In the genomic region with DNA sequence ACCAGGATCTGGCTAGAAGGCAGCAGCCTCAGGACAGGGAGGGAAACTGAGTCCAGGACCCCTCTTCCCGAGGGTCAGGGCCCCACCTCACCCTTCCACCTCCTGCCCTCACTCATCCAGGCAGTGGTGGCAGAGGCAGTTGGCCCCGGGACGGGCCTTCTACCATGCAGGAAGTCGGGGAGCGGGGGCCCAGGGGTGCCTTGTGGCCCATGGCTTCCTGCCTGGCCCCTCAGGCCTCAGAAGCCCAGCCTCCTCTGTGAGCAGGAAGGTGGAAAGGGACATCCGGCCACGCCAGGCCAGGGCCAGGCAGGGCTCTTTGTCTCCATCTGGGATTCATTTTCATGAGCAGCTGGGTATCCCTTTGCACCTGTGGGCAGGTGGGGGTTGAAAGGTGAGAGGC, we compare ENCODE assay signal across 15 cellular contexts. TPM values are rescaled to one million over a fixed set of nuclear protein-coding genes. Genes with fewer than 3 reads are reported as not detected.
DNase-seq lines count a peak whose midpoint lies in the region; ATAC-seq and TF ChIP-seq lines count a peak whose summit lies in the region.
"Had no signal": no experiment of that assay in that cellular context is flagged by ENCODE, and none has a peak within 500 bp of the region (broad histone marks: within the 10 kb centered on the region; RNA-seq: fewer than 3 reads in every experiment).

No MANE protein-coding gene starts in this region.

- H3K27ac Mint-ChIP-seq in activated naive CD4-positive, alpha-beta T cell treated with anti-CD3 and anti-CD28 coated beads for 36 hours, result no peak overlapping the region
- H3K27ac Mint-ChIP-seq in activated T-helper 2 cell treated with anti-CD3 and anti-CD28 coated beads, Interferon-gamma antibody, Interleukin-2, Interleukin-4, amounts not matched to agents 10 μg/mL and 5 μg/mL and 100 μg/mL, durations not matched to agents 14 hours and 24 hours and 36 hours, result peak overlapping the region; percentile 69
- H3K27ac Mint-ChIP-seq: stimulated activated naive CD8-positive, alpha-beta T cell treated with anti-CD3 and anti-CD28 coated beads, Interleukin-15, Interleukin-2, amounts not matched to agents 100 ng/mL and 50 ng/mL, for 24 hours had no signal

- no peaks in the 10 kb centered on the region for H3K36me3 Mint-ChIP-seq in activated naive CD4-positive, alpha-beta T cell treated with anti-CD3 and anti-CD28 coated beads for 36 hours (ENCODE audit: low read depth)
- H3K36me3 Mint-ChIP-seq in activated T-helper 2 cell treated with anti-CD3 and anti-CD28 coated beads, Interferon-gamma antibody, Interleukin-2, Interleukin-4, amounts not matched to agents 10 μg/mL and 5 μg/mL and 100 μg/mL, durations not matched to agents 14 hours and 24 hours and 36 hours (ENCODE audit: low read depth), result no peaks in the 10 kb centered on the region

- peak; percentile 55 for DNase-seq in activated naive CD4-positive, alpha-beta T cell treated with anti-CD3 and anti-CD28 coated beads for 36 hours
- DNase-seq in activated naive CD4-positive, alpha-beta T cell treated with Interleukin-2 at 50 U/mL for 16 hours, result no peak
- DNase-seq in NB4 (ENCODE audit: low read depth) (peak; percentile 85), GM19240 (ENCODE audit: insufficient read length, low spot score) (no peak)
- peak; percentile 20 for DNase-seq in activated T-helper 2 cell treated with anti-CD3 and anti-CD28 coated beads, Interferon-gamma antibody, Interleukin-2, Interleukin-4, amounts not matched to agents 10 μg/mL and 5 μg/mL and 100 μg/mL, durations not matched to agents 14 hours and 24 hours and 36 hours (ENCODE audit: low spot score)
- peak; percentile 46 for DNase-seq in stimulated activated naive CD8-positive, alpha-beta T cell treated with anti-CD3 and anti-CD28 coated beads, Interleukin-15, Interleukin-2, amounts not matched to agents 100 U/mL and 50 U/mL, for 24 hours
- DNase-seq: activated T-cell treated with anti-CD3 and anti-CD28 coated beads, Interleukin-2, amount 50 U/mL, for 4 hours; islet precursor cell; retina; stimulated activated CD4-positive, alpha-beta T cell treated with anti-CD3 and anti-CD28 coated beads, Interleukin-4, amount 100 ng/mL, for 4 hours had no signal

- no peak for ATAC-seq in stimulated activated naive CD8-positive, alpha-beta T cell treated with anti-CD3 and anti-CD28 coated beads, Interleukin-15, Interleukin-2, amounts not matched to agents 100 U/mL and 50 U/mL, for 24 hours
- ATAC-seq in GM18909 (IDR thresholded peaks at IDR 0.05; ENCODE audit: poor library complexity, unreplicated experiment) (no peak), GM19463 (IDR thresholded peaks at IDR 0.05; ENCODE audit: unreplicated experiment) (no peak)
- ATAC-seq: gastroesophageal sphincter had no signal

- CTCF ChIA-PET in activated naive CD4-positive, alpha-beta T cell treated with anti-CD3 and anti-CD28 coated beads for 36 hours (lab: Charles Lee), result no interaction called here

- TF ChIP-seq POLR2A in NB4 (IDR thresholded peaks at IDR 0.05; ENCODE audit: extremely low read depth, insufficient read length), result peak; percentile 30

- H3K4me3 Mint-ChIP-seq in activated naive CD4-positive, alpha-beta T cell treated with anti-CD3 and anti-CD28 coated beads for 36 hours, result no peak overlapping the region
- H3K4me3 Mint-ChIP-seq in activated T-helper 2 cell treated with anti-CD3 and anti-CD28 coated beads, Interferon-gamma antibody, Interleukin-2, Interleukin-4, amounts not matched to agents 10 μg/mL and 5 μg/mL and 100 μg/mL, durations not matched to agents 14 hours and 24 hours and 36 hours (ENCODE audit: low read depth), result no peak overlapping the region
- H3K4me3 Mint-ChIP-seq: activated T-cell treated with anti-CD3 and anti-CD28 coated beads, Interleukin-2, amount 50 U/mL, for 4 hours; stimulated activated naive CD8-positive, alpha-beta T cell treated with anti-CD3 and anti-CD28 coated beads, Interleukin-15, Interleukin-2, amounts not matched to agents 100 ng/mL and 50 ng/mL, for 24 hours had no signal

- no peak for TF ChIP-seq CTCF in NB4 (IDR thresholded peaks at IDR 0.05; ENCODE audit: low read depth, low read length)

- peaks cover 8% of the 10 kb centered on the region for H3K4me1 Mint-ChIP-seq in activated naive CD4-positive, alpha-beta T cell treated with anti-CD3 and anti-CD28 coated beads for 36 hours (ENCODE audit: low read depth)
- H3K4me1 Mint-ChIP-seq in activated T-helper 2 cell treated with anti-CD3 and anti-CD28 coated beads, Interferon-gamma antibody, Interleukin-2, Interleukin-4, amounts not matched to agents 10 μg/mL and 5 μg/mL and 100 μg/mL, durations not matched to agents 14 hours and 24 hours and 36 hours (ENCODE audit: low read depth), result peaks cover 6% of the 10 kb centered on the region

- no peaks in the 10 kb centered on the region for H3K9me3 Mint-ChIP-seq in activated naive CD4-positive, alpha-beta T cell treated with anti-CD3 and anti-CD28 coated beads for 36 hours
- no peaks in the 10 kb centered on the region for H3K9me3 Mint-ChIP-seq in activated T-helper 2 cell treated with anti-CD3 and anti-CD28 coated beads, Interferon-gamma antibody, Interleukin-2, Interleukin-4, amounts not matched to agents 10 μg/mL and 5 μg/mL and 100 μg/mL, durations not matched to agents 14 hours and 24 hours and 36 hours
- H3K9me3 Mint-ChIP-seq: activated T-cell treated with anti-CD3 and anti-CD28 coated beads, Interleukin-2, amount 50 U/mL, for 4 hours; stimulated activated naive CD8-positive, alpha-beta T cell treated with anti-CD3 and anti-CD28 coated beads, Interleukin-15, Interleukin-2, amounts not matched to agents 100 ng/mL and 50 ng/mL, for 24 hours had no signal

- H3K27me3 Mint-ChIP-seq in activated naive CD4-positive, alpha-beta T cell treated with anti-CD3 and anti-CD28 coated beads for 36 hours (ENCODE audit: low read depth), result no peaks in the 10 kb centered on the region
- H3K27me3 Mint-ChIP-seq in activated T-helper 2 cell treated with anti-CD3 and anti-CD28 coated beads, Interferon-gamma antibody, Interleukin-2, Interleukin-4, amounts not matched to agents 10 μg/mL and 5 μg/mL and 100 μg/mL, durations not matched to agents 14 hours and 24 hours and 36 hours (ENCODE audit: low read depth), result no peaks in the 10 kb centered on the region
- H3K27me3 Mint-ChIP-seq: stimulated activated naive CD8-positive, alpha-beta T cell treated with anti-CD3 and anti-CD28 coated beads, Interleukin-15, Interleukin-2, amounts not matched to agents 100 ng/mL and 50 ng/mL, for 24 hours had no signal

- intact Hi-C loops in activated naive CD4-positive, alpha-beta T cell treated with anti-CD3 and anti-CD28 coated beads for 36 hours (cut with micrococcal nuclease), result no loop called here
- intact Hi-C loops in activated T-helper 2 cell treated with anti-CD3 and anti-CD28 coated beads, Interferon-gamma antibody, Interleukin-2, Interleukin-4, amounts not matched to agents 10 μg/mL and 5 μg/mL and 100 μg/mL, durations not matched to agents 14 hours and 24 hours and 36 hours (cut with micrococcal nuclease), result no loop called here

- H3K4me3 ChIP-seq in NB4 (ENCODE audit: low read depth, low read length), result no peak overlapping the region
- H3K4me3 ChIP-seq: breast epithelium, gastroesophageal sphincter had no signal

RNA-seq across cellular contexts. Expression of gene BAHCC1, which starts 58.5 kb away (rescaled TPM):
- under 1 TPM in 1 of 2 experiments, not detected in 1; 0.02 TPM for total RNA-seq in activated naive CD4-positive, alpha-beta T cell treated with anti-CD3 and anti-CD28 coated beads for 36 hours
- 0.90 and 0.91 TPM in 2 replicates for total RNA-seq in activated T-helper 2 cell treated with anti-CD3 and anti-CD28 coated beads, Interferon-gamma antibody, Interleukin-2, Interleukin-4, amounts not matched to agents 10 μg/mL and 5 μg/mL and 100 μg/mL, durations not matched to agents 14 hours and 24 hours and 36 hours

RNA-seq across cellular contexts. Expression of gene ACTG1, which starts 58.9 kb away (rescaled TPM):
- 1,000 to 10,000 TPM; 2,881 to 2,925 TPM for total RNA-seq in activated naive CD4-positive, alpha-beta T cell treated with anti-CD3 and anti-CD28 coated beads for 36 hours
- total RNA-seq in activated T-helper 2 cell treated with anti-CD3 and anti-CD28 coated beads, Interferon-gamma antibody, Interleukin-2, Interleukin-4, amounts not matched to agents 10 μg/mL and 5 μg/mL and 100 μg/mL, durations not matched to agents 14 hours and 24 hours and 36 hours, result 4,152 and 4,174 TPM in 2 replicates

Comparison
In these comparisons a context has a peak if more than half of its experiments do, and no peak if none do; other contexts are left out.
1. DNase-seq: peak in activated naive CD4-positive, alpha-beta T cell treated with anti-CD3 and anti-CD28 coated beads for 36 hours (single experiment), NB4 (single experiment), activated T-helper 2 cell treated with anti-CD3 and anti-CD28 coated beads, Interferon-gamma antibody, Interleukin-2, Interleukin-4, amounts not matched to agents 10 μg/mL and 5 μg/mL and 100 μg/mL, durations not matched to agents 14 hours and 24 hours and 36 hours (single experiment) and stimulated activated naive CD8-positive, alpha-beta T cell treated with anti-CD3 and anti-CD28 coated beads, Interleukin-15, Interleukin-2, amounts not matched to agents 100 U/mL and 50 U/mL, for 24 hours (single experiment); none in activated naive CD4-positive, alpha-beta T cell treated with Interleukin-2 at 50 U/mL for 16 hours (single experiment) and GM19240 (single experiment).